Comparison of ENCODE assay signal across 9 cellular contexts in the genomic region with DNA sequence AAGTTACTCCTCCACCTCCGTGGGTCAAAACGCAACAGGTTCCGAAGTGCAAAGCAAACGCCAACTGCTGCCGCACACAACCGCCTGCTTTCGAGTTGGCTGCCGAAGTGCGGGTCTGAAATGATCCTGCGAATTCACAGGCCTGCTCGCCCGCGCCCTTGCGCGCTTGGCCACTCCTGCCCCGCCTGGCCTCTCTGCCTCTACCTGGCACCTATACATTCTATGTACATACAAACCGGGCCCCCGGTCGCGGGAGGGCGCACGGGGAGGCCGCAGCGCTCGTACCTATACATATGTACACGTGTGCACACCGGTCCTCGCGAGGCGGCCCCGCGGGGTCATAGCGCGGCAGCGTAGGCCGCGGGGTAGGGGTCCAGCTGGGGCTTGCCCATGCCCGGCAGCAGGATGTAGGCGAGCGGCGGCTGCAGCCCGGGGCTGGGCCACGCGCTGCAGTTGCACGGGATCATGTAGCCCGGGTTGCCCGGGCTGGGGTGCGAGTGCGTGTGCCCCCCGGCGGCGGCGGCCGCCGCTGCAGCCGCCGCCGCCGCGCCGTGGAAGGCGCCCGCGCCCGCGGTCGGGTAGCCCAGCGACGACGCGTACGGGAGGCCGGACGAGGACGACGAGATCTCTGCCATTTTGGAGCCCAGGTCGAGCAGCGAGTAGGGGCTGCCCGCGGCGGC. TPM values are rescaled to one million over a fixed set of nuclear protein-coding genes. Genes with fewer than 3 reads are reported as not detected.
DNase-seq lines count a peak whose midpoint lies in the region; ATAC-seq and TF ChIP-seq lines count a peak whose summit lies in the region.
"Had no signal": no experiment of that assay in that cellular context is flagged by ENCODE, and none has a peak within 500 bp of the region (broad histone marks: within the 10 kb centered on the region; RNA-seq: fewer than 3 reads in every experiment).

No MANE protein-coding gene starts in this region.

- peak overlapping the region; percentile 89 to 98 (median 95) for H3K27ac Mint-ChIP-seq in brain
- no peak overlapping the region for H3K27ac Mint-ChIP-seq in naive thymus-derived CD8-positive, alpha-beta T cell
- H3K27ac Mint-ChIP-seq: mesothelial cell of epicardium had no signal

- H3K36me3 Mint-ChIP-seq in brain = no peaks in the 10 kb centered on the region
- H3K36me3 Mint-ChIP-seq in naive thymus-derived CD8-positive, alpha-beta T cell = peaks cover 2 to 13% (median 11%) of the 10 kb centered on the region in 3 donors
- H3K36me3 Mint-ChIP-seq: mesothelial cell of epicardium had no signal

- H3K4me1 Mint-ChIP-seq in brain = peaks cover 59% of the 10 kb centered on the region
- peaks cover 9 to 30% (median 25%) of the 10 kb centered on the region in 4 donors for H3K4me1 Mint-ChIP-seq in naive thymus-derived CD8-positive, alpha-beta T cell

- POLR2A ChIA-PET in naive thymus-derived CD8-positive, alpha-beta T cell (lab: Charles Lee) = no interaction called here

- peak overlapping the region; percentile 86 to 97 (median 89) for H3K4me3 Mint-ChIP-seq in brain
- peak overlapping the region in 7 of 10 donors; percentile 41 to 74 (median 62) for H3K4me3 Mint-ChIP-seq in naive thymus-derived CD8-positive, alpha-beta T cell

- peaks cover 0 to 5% (median 0%) of the 10 kb centered on the region in 5 experiments for H3K9me3 Mint-ChIP-seq in brain
- H3K9me3 Mint-ChIP-seq in naive thymus-derived CD8-positive, alpha-beta T cell = peaks cover 0 to 27% (median 10%) of the 10 kb centered on the region in 9 donors
- H3K9me3 Mint-ChIP-seq: mesothelial cell of epicardium had no signal

- TF ChIP-seq CTCF in brain (conservative IDR thresholded peaks at IDR 0.05) = peak in 1 of 2 experiments; percentile 56

- peaks cover 83% of the 10 kb centered on the region for H3K27me3 Mint-ChIP-seq in brain
- H3K27me3 Mint-ChIP-seq in naive thymus-derived CD8-positive, alpha-beta T cell = peaks cover 45 to 72% (median 64%) of the 10 kb centered on the region in 5 donors

- ATAC-seq in GM21381 (IDR thresholded peaks at IDR 0.05; ENCODE audit: unreplicated experiment) = peak; percentile 72
- ATAC-seq in naive thymus-derived CD8-positive, alpha-beta T cell = peak in 1 of 2 donors; percentile 27

- DNase-seq in DMS 273 (lab: John Stamatoyannopoulos, UW; ENCODE audit: unreplicated experiment) (peak; percentile 77), DMS 273 treated with DMSO at 0.1 percent for 48 hours (lab: John Stamatoyannopoulos, UW) (no peak), M059J (ENCODE audit: low read depth) (peak; percentile 14), LoVo (ENCODE audit: low spot score) (no peak), GOT3 (lab: John Stamatoyannopoulos, UW) (no peak)
- no peak for DNase-seq in naive thymus-derived CD8-positive, alpha-beta T cell

RNA-seq across cellular contexts. Expression of a gene that starts 1.3 kb away (rescaled TPM):
- 0.07 and 0.32 TPM in 2 replicates for total RNA-seq in M059J (2014; rRNA removed; shearing (Covaris generic))
- polyA plus RNA-seq in brain (ENCODE audit: insufficient read depth, low read depth, low replicate concordance) = 4.9 TPM
- total RNA-seq in naive thymus-derived CD8-positive, alpha-beta T cell = not detected
- not detected for polyA plus RNA-seq in naive thymus-derived CD8-positive, alpha-beta T cell
- total RNA-seq: mesothelial cell of epicardium had no signal

Comparison
In these comparisons a context has a peak if more than half of its experiments do, and no peak if none do; other contexts are left out.
1. DNase-seq: peak in DMS 273 (single experiment) and M059J (single experiment); none in DMS 273 treated with DMSO at 0.1 percent for 48 hours (single experiment), naive thymus-derived CD8-positive, alpha-beta T cell (0 of 10), LoVo (single experiment) and GOT3 (single experiment).
2. H3K27ac Mint-ChIP-seq: peak in brain (5 of 5); none in naive thymus-derived CD8-positive, alpha-beta T cell (0 of 10).